12 cellular contexts compared by ENCODE assay signal in the genomic region with DNA sequence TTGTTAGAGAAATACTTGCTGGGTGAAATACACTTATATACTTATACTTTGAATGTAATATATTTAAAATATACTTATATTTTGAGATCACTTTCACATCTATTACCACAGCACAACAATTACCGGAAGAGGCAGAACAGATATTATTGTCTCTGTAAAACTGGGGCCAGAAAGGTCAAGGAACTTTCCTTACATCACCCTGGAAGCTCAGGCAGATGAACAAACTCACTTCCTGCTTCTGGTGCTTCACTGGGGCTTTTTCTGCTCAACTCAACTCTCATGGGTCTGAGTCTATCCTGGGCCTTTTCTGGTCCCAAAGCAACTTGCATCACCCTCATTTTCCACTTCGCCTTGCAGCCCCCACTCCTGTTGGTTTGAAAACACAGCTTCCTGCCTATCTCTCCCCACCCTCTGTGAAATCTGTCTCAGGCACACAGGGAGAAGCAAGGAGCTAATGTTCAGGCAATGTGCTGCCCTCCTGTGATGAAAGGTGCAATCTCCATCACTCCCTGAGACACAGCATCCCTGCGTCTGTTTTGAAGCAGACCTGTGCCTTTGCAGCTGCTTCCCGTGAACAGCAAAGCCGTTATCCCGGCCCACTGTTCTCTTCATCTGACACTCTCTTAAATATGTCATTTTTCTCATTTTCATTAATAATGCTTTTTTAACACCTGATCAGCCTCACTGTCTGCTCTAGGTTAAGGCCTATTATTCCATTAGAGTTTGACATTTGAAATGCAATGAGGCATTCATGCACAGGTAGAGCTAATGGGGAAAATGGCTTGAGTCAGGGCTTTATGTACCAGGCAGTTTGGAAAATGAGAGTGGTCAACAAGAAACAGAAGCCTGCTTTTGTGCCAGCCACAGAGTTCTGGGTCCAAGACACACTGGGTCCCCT.
DNase-seq lines count a peak whose midpoint lies in the region; ATAC-seq and TF ChIP-seq lines count a peak whose summit lies in the region.
"Had no signal": no experiment of that assay in that cellular context is flagged by ENCODE, and none has a peak within 500 bp of the region (broad histone marks: within the 10 kb centered on the region; RNA-seq: fewer than 3 reads in every experiment).

No MANE protein-coding gene starts in this region.

- H3K27me3 ChIP-seq in left ventricle myocardium inferior (ENCODE audit: low read depth) (no peaks in the 10 kb centered on the region), OCI-LY1 (ENCODE audit: insufficient read depth, low read length) (no peaks in the 10 kb centered on the region), upper lobe of right lung (no peaks in the 10 kb centered on the region), thyroid gland (no peaks in the 10 kb centered on the region)
- H3K27me3 ChIP-seq: gastrocnemius medialis had no signal

- H3K36me3 ChIP-seq in left ventricle myocardium inferior = no peaks in the 10 kb centered on the region
- no peaks in the 10 kb centered on the region for H3K36me3 ChIP-seq in OCI-LY1 (ENCODE audit: insufficient read depth, low read length)
- H3K36me3 ChIP-seq in upper lobe of right lung = no peaks in the 10 kb centered on the region
- no peaks in the 10 kb centered on the region for H3K36me3 ChIP-seq in thyroid gland
- H3K36me3 ChIP-seq: gastrocnemius medialis had no signal

- 73 to 76% methylated on average over 6 of the region's 6 CpGs for whole genome bisulfite sequencing in thyroid gland, 2 donors

- TF ChIP-seq CTCF in left ventricle myocardium inferior (IDR thresholded peaks at IDR 0.05; ENCODE audit: borderline replicate concordance) (peak; percentile 16), OCI-LY1 (IDR thresholded peaks at IDR 0.05; ENCODE audit: low read length) (peak; percentile 5; the same call in 1 of the 2 replicates), fibroblast of pulmonary artery (IDR thresholded peaks at IDR 0.05; ENCODE audit: low read length, missing control alignments) (peak; percentile 19), upper lobe of right lung (IDR thresholded peaks at IDR 0.05) (peak; percentile 8), thyroid gland (IDR thresholded peaks at IDR 0.05) (no peak)

- ATAC-seq in left cardiac atrium = no peak
- ATAC-seq in upper lobe of right lung = peak; percentile 73
- ATAC-seq: gastrocnemius medialis, T-helper 17 cell had no signal

- H3K9me2 ChIP-seq in OCI-LY1 (ENCODE audit: low read depth, low read length) = no peaks in the 10 kb centered on the region

- no peaks in the 10 kb centered on the region for H3K79me2 ChIP-seq in OCI-LY1 (ENCODE audit: insufficient read depth, low read length)

- no peak for TF ChIP-seq POLR2A in thyroid gland (IDR thresholded peaks at IDR 0.05)

- H3K4me1 ChIP-seq in left ventricle myocardium inferior (no peaks in the 10 kb centered on the region), OCI-LY1 (ENCODE audit: insufficient read depth, low read length, severe bottlenecking) (no peaks in the 10 kb centered on the region), upper lobe of right lung (no peaks in the 10 kb centered on the region), thyroid gland (no peaks in the 10 kb centered on the region)

- no peak overlapping the region for H2AFZ ChIP-seq in OCI-LY1 (ENCODE audit: low read length)

- intact Hi-C loops in left ventricle myocardium inferior (cut with micrococcal nuclease) = no loop called here
- intact Hi-C loops in left cardiac atrium (cut with DNase I) = no loop called here
- intact Hi-C loops in upper lobe of right lung (cut with DNase I) = no loop called here
- intact Hi-C loops in thyroid gland (cut with DNase I) = no loop called here

- H4K20me1 ChIP-seq in OCI-LY1 (ENCODE audit: insufficient read depth, low read length) = no peaks in the 10 kb centered on the region

- H3K27ac ChIP-seq in left ventricle myocardium inferior (replicated peaks) (no peak overlapping the region), OCI-LY1 (ENCODE audit: low read depth, low read length, poor library complexity, severe bottlenecking) (no peak overlapping the region), upper lobe of right lung (no peak overlapping the region), thyroid gland (no peak overlapping the region)
- H3K27ac ChIP-seq: gastrocnemius medialis had no signal

- no peak overlapping the region for H3K9ac ChIP-seq in OCI-LY1 (ENCODE audit: low read length)

- no peak for DNase-seq in left ventricle myocardium inferior
- DNase-seq in left cardiac atrium = no peak
- DNase-seq in fibroblast of pulmonary artery (ENCODE audit: low read depth) = peak; percentile 76
- no peak for DNase-seq in upper lobe of right lung
- no peak for DNase-seq in activated CD4-positive, CD25-positive, alpha-beta regulatory T cell (lab: John Stamatoyannopoulos, UW)
- DNase-seq in stimulated activated CD4-positive, alpha-beta T cell treated with anti-CD3 and anti-CD28 coated beads, Interleukin-4, amount 100 ng/mL, for 1 hour = no peak
- DNase-seq in thyroid gland = no peak
- DNase-seq: CD4-positive, CD25-positive, alpha-beta regulatory T cell; gastrocnemius medialis; small intestine; T-helper 17 cell had no signal

- no peaks in the 10 kb centered on the region for H3K9me3 ChIP-seq in left ventricle myocardium inferior (replicated peaks)
- no peaks in the 10 kb centered on the region for H3K9me3 ChIP-seq in OCI-LY1 (ENCODE audit: low read length)
- H3K9me3 ChIP-seq in upper lobe of right lung = no peaks in the 10 kb centered on the region
- no peaks in the 10 kb centered on the region for H3K9me3 ChIP-seq in thyroid gland
- H3K9me3 ChIP-seq: gastrocnemius medialis had no signal

- no peaks in the 10 kb centered on the region for H3F3A ChIP-seq in OCI-LY1 (ENCODE audit: insufficient read depth, low read length)

- no peak overlapping the region for H3K4me2 ChIP-seq in OCI-LY1 (ENCODE audit: low read length)

- H3K4me3 ChIP-seq in left ventricle myocardium inferior (no peak overlapping the region), OCI-LY1 (ENCODE audit: low read depth, low read length, poor library complexity, severe bottlenecking) (no peak overlapping the region), fibroblast of pulmonary artery (replicated peaks; ENCODE audit: low read depth, low read length) (no peak overlapping the region), upper lobe of right lung (no peak overlapping the region), thyroid gland (replicated peaks in 1 of 3) (no peak overlapping the region)
- H3K4me3 ChIP-seq: gastrocnemius medialis had no signal

Comparison
In these comparisons a context has a peak if more than half of its experiments do, and no peak if none do; other contexts are left out.
1. CTCF ChIP-seq: peak in left ventricle myocardium inferior (single experiment), OCI-LY1 (single experiment), fibroblast of pulmonary artery (single experiment) and upper lobe of right lung (single experiment); none in thyroid gland (0 of 6).